In genomic region chr10:16440396-16441105, GRCh38 we compare ENCODE assay signal across 1 cellular context.
TF ChIP-seq lines count a peak whose summit lies in the region.

No MANE protein-coding gene starts in this region.

TF ChIP-seq in GM12878, 131 proteins besides CTCF, POLR2A, EP300 and RAD21 (continued from another document):
- no peak for TF ChIP-seq HSF1 (IDR thresholded peaks at IDR 0.05; ENCODE audit: low read depth, low read length)
- TF ChIP-seq SRF (IDR thresholded peaks at IDR 0.05; ENCODE audit: low read depth in 2 of 2, low read length in 2 of 2), result no peak
- no peak for TF ChIP-seq HCFC1 (IDR thresholded peaks at IDR 0.05; ENCODE audit: low read length)
- no peak for TF ChIP-seq PRDM15 (CRISPR knock-in tag; IDR thresholded peaks at IDR 0.05)
- TF ChIP-seq CREM (IDR thresholded peaks at IDR 0.05; ENCODE audit: low read depth), result no peak; the same call in 1 of the 2 replicates
- no peak for TF ChIP-seq ZNF592 (IDR thresholded peaks at IDR 0.05)
- no peak for TF ChIP-seq REST (IDR thresholded peaks at IDR 0.05; ENCODE audit: low read depth, low read length)
- TF ChIP-seq PAX8 (IDR thresholded peaks at IDR 0.05), result no peak
- no peak for TF ChIP-seq EED (IDR thresholded peaks at IDR 0.05; ENCODE audit: low read depth)
